Comparison of ENCODE assay signal across 17 cellular contexts in genomic region chr17:59416184-59416583, GRCh38.
"Had no signal": no experiment of that assay in that cellular context is flagged by ENCODE, and none has a peak within 500 bp of the region (broad histone marks: within the 10 kb centered on the region; RNA-seq: fewer than 3 reads in every experiment).

No MANE protein-coding gene starts in this region.

- ATAC-seq: left colon, pancreas had no signal

- H3K4me3 Mint-ChIP-seq: activated B cell treated with CpG ODN at 0.5 μM for 24 hours, type B pancreatic cell had no signal

- FAIRE-seq: endometrium, islet of Langerhans, pancreas had no signal

- H3K27me3 ChIP-seq: colonic mucosa, pancreas, suprapubic skin had no signal

- H3K4me3 ChIP-seq: colonic mucosa, pancreas, skin epidermis, suprapubic skin had no signal

- H3K27ac Mint-ChIP-seq: activated B cell treated with CpG ODN at 0.5 μM for 24 hours, type B pancreatic cell had no signal

- H3K9me3 ChIP-seq: colonic mucosa, pancreas, suprapubic skin had no signal

- H3K4me1 ChIP-seq: colonic mucosa had no signal

- H3K36me3 ChIP-seq: colonic mucosa, pancreas, suprapubic skin had no signal

- H3K36me3 Mint-ChIP-seq: type B pancreatic cell had no signal

- H3K27ac ChIP-seq: colonic mucosa, pancreas, skin epidermis, suprapubic skin had no signal

- DNase-seq: activated B cell treated with CpG ODN at 0.5 μM for 24 hours; activated CD4-positive, alpha-beta T cell treated with anti-CD3 and anti-CD28 coated beads, Interleukin-2, amount 50 U/mL, for 1 hour; activated naive CD4-positive, alpha-beta T cell treated with Interleukin-2 at 50 U/mL for 16 hours; caudate nucleus; colonic mucosa; left colon; midbrain; pancreas; SIG-M5; stimulated activated CD4-positive, alpha-beta T cell treated with anti-CD3 and anti-CD28 coated beads, Interleukin-15, amount 100 ng/mL, for 24 hours; stimulated activated CD4-positive, alpha-beta T cell treated with anti-CD3 and anti-CD28 coated beads, Interleukin-4, amount 100 ng/mL, for 1 hour; stimulated activated naive CD4-positive, alpha-beta T cell treated with Interleukin-2 at 50 U/mL for 16 hours had no signal

- H3K9me3 Mint-ChIP-seq: activated B cell treated with CpG ODN at 0.5 μM for 24 hours, type B pancreatic cell had no signal

- H3K27me3 Mint-ChIP-seq: activated B cell treated with CpG ODN at 0.5 μM for 24 hours, type B pancreatic cell had no signal
